ENCODE assay signal across 13 cellular contexts in genomic region chr6:35185302-35185681, GRCh38. TPM values are rescaled to one million over a fixed set of nuclear protein-coding genes. Genes with fewer than 3 reads are reported as not detected.
DNase-seq lines count a peak whose midpoint lies in the region; ATAC-seq and TF ChIP-seq lines count a peak whose summit lies in the region.
"Had no signal": no experiment of that assay in that cellular context is flagged by ENCODE, and none has a peak within 500 bp of the region (broad histone marks: within the 10 kb centered on the region; RNA-seq: fewer than 3 reads in every experiment).

No MANE protein-coding gene starts in this region.

- no peak overlapping the region for H4K91ac ChIP-seq in mesenchymal stem cell (ENCODE audit: low read length)

- no peak overlapping the region for H2AK5ac ChIP-seq in mesenchymal stem cell (ENCODE audit: low read length, severe bottlenecking)

- H3K4me3 ChIP-seq in Caco-2 (ENCODE audit: low read depth, low read length): no peak overlapping the region
- H3K4me3 ChIP-seq in fibroblast of pulmonary artery (replicated peaks; ENCODE audit: low read depth, low read length): no peak overlapping the region
- H3K4me3 ChIP-seq in mesenchymal stem cell (ENCODE audit: insufficient read depth in 1 of 2, low read depth in 1 of 2, low read length in 2 of 2): no peak overlapping the region
- no peak overlapping the region for H3K4me3 ChIP-seq in colonic mucosa

- no peak overlapping the region for H2BK15ac ChIP-seq in mesenchymal stem cell (ENCODE audit: low read depth, poor library complexity, severe bottlenecking)

- peaks cover 15% of the 10 kb centered on the region for H3K4me1 Mint-ChIP-seq in Caco-2 (ENCODE audit: low read depth, unreplicated experiment)

- no peak overlapping the region for H2BK120ac ChIP-seq in mesenchymal stem cell (ENCODE audit: low read depth, low read length)

- no peaks in the 10 kb centered on the region for H3K36me3 ChIP-seq in Caco-2 (ENCODE audit: control insufficient read depth, insufficient read depth, low read length)
- no peaks in the 10 kb centered on the region for H3K36me3 ChIP-seq in mesenchymal stem cell (ENCODE audit: control insufficient read depth in 1 of 2, insufficient read depth in 2 of 2, low read depth in 1 of 2, low read length in 2 of 2)
- H3K36me3 ChIP-seq in colonic mucosa: no peaks in the 10 kb centered on the region

- no peaks in the 10 kb centered on the region for H3K79me1 ChIP-seq in mesenchymal stem cell (replicated peaks; ENCODE audit: low read length, poor library complexity, severe bottlenecking)

- no peak overlapping the region for H3K14ac ChIP-seq in mesenchymal stem cell (ENCODE audit: low read length in 2 of 2)

- H3K4me1 ChIP-seq in Caco-2 (peaks cover 25% of the 10 kb centered on the region), mesenchymal stem cell (ENCODE audit: control insufficient read depth, insufficient read depth, low read depth, low read length) (peaks cover 19% of the 10 kb centered on the region), colonic mucosa (peaks cover 7% of the 10 kb centered on the region)

- no peaks in the 10 kb centered on the region for H3K36me3 Mint-ChIP-seq in Caco-2 (ENCODE audit: insufficient read depth, unreplicated experiment)
- H3K36me3 Mint-ChIP-seq: activated CD4-positive, alpha-beta memory T cell treated with anti-CD3 and anti-CD28 coated beads for 36 hours; activated naive CD4-positive, alpha-beta T cell treated with anti-CD3 and anti-CD28 coated beads, Interleukin-2, amount 50 U/mL, for 72 hours had no signal

- H3K9me3 ChIP-seq in Caco-2: no peaks in the 10 kb centered on the region
- H3K9me3 ChIP-seq in mesenchymal stem cell (ENCODE audit: control insufficient read depth, low read length): no peaks in the 10 kb centered on the region
- H3K9me3 ChIP-seq in colonic mucosa: no peaks in the 10 kb centered on the region

- H3K23ac ChIP-seq in mesenchymal stem cell (ENCODE audit: low read length in 2 of 2): no peak overlapping the region

- CTCF ChIA-PET in Caco-2 (lab: Charles Lee): interaction anchor here (0.5 to 2.3 kb wide), 5 partner anchors 12 to 264 kb away, joined by 3 to 10 read pairs (median 4); no protein-coding TSS in a partner anchor

- POLR2A ChIA-PET in Caco-2 (lab: Charles Lee): interaction anchor here (0.5 to 0.6 kb wide), 2 partner anchors 74 to 218 kb away, joined by 3 read pairs; no protein-coding TSS in a partner anchor

- no peak overlapping the region for H2AFZ ChIP-seq in mesenchymal stem cell (ENCODE audit: low read depth, low read length)

- H3K18ac ChIP-seq in mesenchymal stem cell (ENCODE audit: low read depth in 1 of 2, low read length in 2 of 2): peak overlapping the region in 1 of 2 experiments; percentile 79

- no peak overlapping the region for H4K8ac ChIP-seq in mesenchymal stem cell (ENCODE audit: low read length)

- H3K9me3 Mint-ChIP-seq in Caco-2 (ENCODE audit: unreplicated experiment): no peaks in the 10 kb centered on the region
- H3K9me3 Mint-ChIP-seq: activated CD4-positive, alpha-beta memory T cell treated with anti-CD3 and anti-CD28 coated beads for 36 hours; activated naive CD4-positive, alpha-beta T cell treated with anti-CD3 and anti-CD28 coated beads, Interleukin-2, amount 50 U/mL, for 72 hours had no signal

- no peaks in the 10 kb centered on the region for H3K27me3 Mint-ChIP-seq in Caco-2 (ENCODE audit: insufficient read depth, unreplicated experiment)

- no peak overlapping the region for H2BK12ac ChIP-seq in mesenchymal stem cell (ENCODE audit: low read length in 2 of 2)

- H3K27me3 ChIP-seq in Caco-2 (replicated peaks; ENCODE audit: control insufficient read depth, insufficient read depth, low read length): no peaks in the 10 kb centered on the region
- H3K27me3 ChIP-seq in mesenchymal stem cell (ENCODE audit: control insufficient read depth in 1 of 2, insufficient read depth in 1 of 2, low read length in 2 of 2): no peaks in the 10 kb centered on the region
- H3K27me3 ChIP-seq in colonic mucosa: no peaks in the 10 kb centered on the region

- H3K27ac ChIP-seq in mesenchymal stem cell (ENCODE audit: low read length, poor library complexity, severe bottlenecking) (no peak overlapping the region), colonic mucosa (no peak overlapping the region)

- no peak overlapping the region for H3K4ac ChIP-seq in mesenchymal stem cell (ENCODE audit: low read depth in 1 of 2, low read length in 2 of 2)

- H3K27ac Mint-ChIP-seq in Caco-2 (ENCODE audit: unreplicated experiment): no peak overlapping the region
- H3K27ac Mint-ChIP-seq: activated CD4-positive, alpha-beta memory T cell treated with anti-CD3 and anti-CD28 coated beads for 36 hours; activated naive CD4-positive, alpha-beta T cell treated with anti-CD3 and anti-CD28 coated beads, Interleukin-2, amount 50 U/mL, for 72 hours had no signal

- BruUV-seq in Caco-2 (replicated peaks; lab: Mats Ljungman, UMichigan): no TSS peak

- no peak overlapping the region for H3K4me3 Mint-ChIP-seq in Caco-2 (ENCODE audit: unreplicated experiment)
- H3K4me3 Mint-ChIP-seq: activated CD4-positive, alpha-beta memory T cell treated with anti-CD3 and anti-CD28 coated beads for 36 hours had no signal

- H3K4me2 ChIP-seq in mesenchymal stem cell (ENCODE audit: low read length, poor library complexity, severe bottlenecking): no peak overlapping the region

- no peak overlapping the region for H3K9ac ChIP-seq in mesenchymal stem cell (ENCODE audit: low read length)
- no peak overlapping the region for H3K9ac ChIP-seq in colonic mucosa (ENCODE audit: low read depth in 2 of 2, low read length in 2 of 2)

- no peak overlapping the region for H2BK5ac ChIP-seq in mesenchymal stem cell (ENCODE audit: low read depth, low read length, poor library complexity, severe bottlenecking)

- intact Hi-C loops in Caco-2 (cut with micrococcal nuclease; ENCODE audit: unreplicated experiment): loop anchor here (5.0 kb wide), 1 partner anchor 38 kb away; no protein-coding TSS in a partner anchor
- intact Hi-C loops in colonic mucosa (cut with DNase I): no loop called here

- DNase-seq in Caco-2 (peak; percentile 57 to 60), RPMI7951 (ENCODE audit: low read depth) (peak; percentile 41), fibroblast of pulmonary artery (ENCODE audit: low read depth) (peak; percentile 73), mesenchymal stem cell (peak; percentile 55), NCI-H2107 (lab: John Stamatoyannopoulos, UW) (no peak), colonic mucosa (no peak)
- DNase-seq: activated CD4-positive, alpha-beta memory T cell treated with anti-CD3 and anti-CD28 coated beads for 36 hours; C1 segment of cervical spinal cord; NCI-H345; stimulated activated CD4-positive, alpha-beta T cell treated with anti-CD3 and anti-CD28 coated beads, Interleukin-4, amount 100 ng/mL, for 24 hours had no signal

- TF ChIP-seq CTCF in Caco-2 (IDR thresholded peaks at IDR 0.05; ENCODE audit: insufficient read depth in 1 of 2, low read depth in 1 of 2, low read length in 1 of 2, severe bottlenecking in 1 of 2, unreplicated experiment in 1 of 2): no peak
- no peak for TF ChIP-seq CTCF in fibroblast of pulmonary artery (IDR thresholded peaks at IDR 0.05; ENCODE audit: low read length, missing control alignments)
- no peak for TF ChIP-seq CTCF in colonic mucosa (IDR thresholded peaks at IDR 0.05)

- ATAC-seq in GM21529 (IDR thresholded peaks at IDR 0.05; ENCODE audit: unreplicated experiment): no peak
- ATAC-seq in HG03196 (IDR thresholded peaks at IDR 0.05; ENCODE audit: unreplicated experiment): no peak
- ATAC-seq: activated naive CD4-positive, alpha-beta T cell treated with anti-CD3 and anti-CD28 coated beads, Interleukin-2, amount 50 U/mL, for 72 hours had no signal

- 4% methylated on average over 3 of the region's 6 CpGs for WGBS in mesenchymal stem cell

RNA-seq across cellular contexts. Expression of gene SCUBE3, which starts 28.5 kb away (rescaled TPM):
- 1.3 and 1.5 TPM in 2 replicates for total RNA-seq in Caco-2 (2022)
- total RNA-seq in RPMI7951 (2014; rRNA removed; shearing (Covaris generic)): 0.10 and 0.24 TPM in 2 replicates
- polyA plus RNA-seq in mesenchymal stem cell (2013, experiment 1 of 2): 2.0 TPM
- 1.9 TPM for polyA plus RNA-seq in mesenchymal stem cell (2013, experiment 2 of 2)
- total RNA-seq in colonic mucosa: under 1 TPM; 0.20 to 0.74 TPM

RNA-seq across cellular contexts. Expression of gene TCP11, which starts 44.2 kb away (rescaled TPM):
- total RNA-seq in Caco-2 (2022): not detected in 2 replicates
- total RNA-seq in RPMI7951 (2014; rRNA removed; shearing (Covaris generic)): 0.49 TPM in 1 of 2 replicates, not detected in the other
- polyA plus RNA-seq in mesenchymal stem cell (2013, experiment 1 of 2): 0.11 TPM
- polyA plus RNA-seq in mesenchymal stem cell (2013, experiment 2 of 2): 0.04 TPM
- not detected for total RNA-seq in colonic mucosa
- total RNA-seq: activated CD4-positive, alpha-beta memory T cell treated with anti-CD3 and anti-CD28 coated beads for 36 hours; activated naive CD4-positive, alpha-beta T cell treated with anti-CD3 and anti-CD28 coated beads, Interleukin-2, amount 50 U/mL, for 72 hours had no signal

Comparison
In these comparisons a context has a peak if more than half of its experiments do, and no peak if none do; other contexts are left out.
1. DNase-seq: peak in Caco-2 (2 of 2), RPMI7951 (single experiment), fibroblast of pulmonary artery (single experiment) and mesenchymal stem cell (single experiment); none in NCI-H2107 (single experiment) and colonic mucosa (single experiment).